Comparison of ENCODE assay signal across 1 cellular context in genomic region chr17:59627770-59628171, GRCh38.
TF ChIP-seq lines count a peak whose summit lies in the region.

No MANE protein-coding gene starts in this region.

TF ChIP-seq in A549, 52 proteins besides CTCF, POLR2A, EP300 and RAD21 (continued from another document):
- no peak for TF ChIP-seq NR3C1 (IDR thresholded peaks at IDR 0.05)
